Comparison of ENCODE assay signal across 19 cellular contexts in genomic region chr1:223758734-223759133, GRCh38. TPM values are rescaled to one million over a fixed set of nuclear protein-coding genes. Genes with fewer than 3 reads are reported as not detected.
DNase-seq lines count a peak whose midpoint lies in the region; ATAC-seq, FAIRE-seq and TF ChIP-seq lines count a peak whose summit lies in the region.
"Had no signal": no experiment of that assay in that cellular context is flagged by ENCODE, and none has a peak within 500 bp of the region (broad histone marks: within the 10 kb centered on the region; RNA-seq: fewer than 3 reads in every experiment).

No MANE protein-coding gene starts in this region.

- no peak overlapping the region for H3K4me2 ChIP-seq in K562 (ENCODE audit: insufficient read depth, low read length)

- H3K9me3 ChIP-seq in K562 (replicated peaks; ENCODE audit: control insufficient read depth, insufficient read depth, low read depth, low read length): no peaks in the 10 kb centered on the region
- H3K9me3 ChIP-seq: BE2C had no signal

- no peaks in the 10 kb centered on the region for H3K27me3 ChIP-seq in K562 (ENCODE audit: control insufficient read depth in 2 of 2, insufficient read depth in 2 of 2, low read length in 2 of 2)
- H3K27me3 ChIP-seq: BE2C had no signal

- TF ChIP-seq EP300 in K562 (IDR thresholded peaks at IDR 0.05; ENCODE audit: low read length): no peak

- H3K27ac Mint-ChIP-seq in natural killer cell: peak overlapping the region; percentile 41 to 75
- no peak overlapping the region for H3K27ac Mint-ChIP-seq in natural killer cell treated with Interleukin-12 subunit alpha and Interleukin-12 subunit beta and Interleukin-15 and Interleukin-18, amount 100 ng/mL, for 72 hours
- peak overlapping the region; percentile 44 to 59 for H3K27ac Mint-ChIP-seq in effector memory CD8-positive, alpha-beta T cell
- H3K27ac Mint-ChIP-seq in HFFc6: no peak overlapping the region
- no peak overlapping the region for H3K27ac Mint-ChIP-seq in T-cell

- no peak for DNase-seq in natural killer cell
- DNase-seq in natural killer cell treated with Interleukin-12 subunit alpha and Interleukin-12 subunit beta and Interleukin-15 and Interleukin-18, amount 100 ng/mL, for 72 hours (ENCODE audit: low spot score): no peak
- DNase-seq in K562 (ENCODE audit: extremely low read depth in 1 of 4, low spot score in 3 of 4): no peak
- DNase-seq in effector memory CD8-positive, alpha-beta T cell: no peak
- no peak for DNase-seq in HFFc6
- DNase-seq in NCI-H69 (lab: John Stamatoyannopoulos, UW): no peak
- DNase-seq in T-cell: no peak
- DNase-seq: ACHN; BE2C; C1 segment of cervical spinal cord; CD4-positive, CD25-positive, alpha-beta regulatory T cell; CD8-positive, alpha-beta memory T cell; COR-L47 had no signal

- H2AFZ ChIP-seq in K562 (ENCODE audit: low read depth, low read length): no peak overlapping the region

- POLR2A ChIA-PET in K562 (lab: Yijun Ruan, JAX) (interaction anchor here (8.0 kb wide), 1 partner anchor 15 kb away, joined by 75 read pairs; no protein-coding TSS in a partner anchor), T-cell (lab: Charles Lee) (no interaction called here)

- H3K4me1 ChIP-seq in K562 (replicated peaks in 1 of 2; ENCODE audit: control insufficient read depth in 2 of 2, insufficient read depth in 2 of 2, low read length in 2 of 2): no peaks in the 10 kb centered on the region; a peak in 1 of 5 replicates
- H3K4me1 ChIP-seq: BE2C had no signal

- H3K4me3 Mint-ChIP-seq in natural killer cell (no peak overlapping the region), HFFc6 (no peak overlapping the region), T-cell (no peak overlapping the region)
- no peak overlapping the region for H3K4me3 Mint-ChIP-seq in natural killer cell treated with Interleukin-12 subunit alpha and Interleukin-12 subunit beta and Interleukin-15 and Interleukin-18, amount 100 ng/mL, for 72 hours
- H3K4me3 Mint-ChIP-seq in effector memory CD8-positive, alpha-beta T cell: no peak overlapping the region
- H3K4me3 Mint-ChIP-seq: CD4-positive, CD25-positive, alpha-beta regulatory T cell; CD8-positive, alpha-beta memory T cell; H9 had no signal

- H3K36me3 ChIP-seq in K562 (ENCODE audit: control insufficient read depth, insufficient read depth, low read length): peaks cover 82% of the 10 kb centered on the region

- WGBS in K562 (ENCODE audit: insufficient coverage, low coverage, missing lambda C conversion rate): 91% methylated on average over 9 of the region's 9 CpGs

- no peaks in the 10 kb centered on the region for H3K27me3 Mint-ChIP-seq in natural killer cell (ENCODE audit: low read depth in 2 of 2)
- no peaks in the 10 kb centered on the region for H3K27me3 Mint-ChIP-seq in natural killer cell treated with Interleukin-12 subunit alpha and Interleukin-12 subunit beta and Interleukin-15 and Interleukin-18, amount 100 ng/mL, for 72 hours
- H3K27me3 Mint-ChIP-seq in effector memory CD8-positive, alpha-beta T cell: no peaks in the 10 kb centered on the region
- H3K27me3 Mint-ChIP-seq in HFFc6 (ENCODE audit: insufficient read depth): peaks cover 10% of the 10 kb centered on the region; the same call in 1 of the 2 replicates
- H3K27me3 Mint-ChIP-seq in T-cell: no peaks in the 10 kb centered on the region
- H3K27me3 Mint-ChIP-seq: CD4-positive, CD25-positive, alpha-beta regulatory T cell; CD8-positive, alpha-beta memory T cell had no signal

- ATAC-seq in natural killer cell (no peak), K562 (no peak), T-cell (replicated peaks in 1 of 4) (no peak)
- no peak for ATAC-seq in natural killer cell treated with Interleukin-12 subunit alpha and Interleukin-12 subunit beta and Interleukin-15 and Interleukin-18, amount 100 ng/mL, for 72 hours
- no peak for ATAC-seq in effector memory CD8-positive, alpha-beta T cell (replicated peaks)

- TF ChIP-seq RAD21 in K562 (CRISPR knock-in tag; conservative IDR thresholded peaks at IDR 0.05 in 1 of 2, IDR thresholded peaks at IDR 0.05 in 1 of 2): no peak

- H3K4me3 ChIP-seq in K562: no peak overlapping the region

- intact Hi-C loops in natural killer cell (cut with micrococcal nuclease) (no loop called here), K562 (cut with micrococcal nuclease) (no loop called here)

- H3K36me3 Mint-ChIP-seq in natural killer cell (peaks cover 7% of the 10 kb centered on the region), HFFc6 (ENCODE audit: low read depth) (peaks cover 54% of the 10 kb centered on the region), T-cell (peaks cover 63% of the 10 kb centered on the region)
- no peaks in the 10 kb centered on the region for H3K36me3 Mint-ChIP-seq in natural killer cell treated with Interleukin-12 subunit alpha and Interleukin-12 subunit beta and Interleukin-15 and Interleukin-18, amount 100 ng/mL, for 72 hours
- H3K36me3 Mint-ChIP-seq in effector memory CD8-positive, alpha-beta T cell (ENCODE audit: insufficient read depth): peaks cover 82% of the 10 kb centered on the region

- H3K4me1 Mint-ChIP-seq in natural killer cell (no peaks in the 10 kb centered on the region), HFFc6 (ENCODE audit: low read depth) (0 out of 2 replicates have a peak, but pooled peaks cover 12% of the 10 kb centered on the region), T-cell (no peaks in the 10 kb centered on the region)
- peaks cover 0 to 6% of the 10 kb centered on the region in 2 donors for H3K4me1 Mint-ChIP-seq in natural killer cell treated with Interleukin-12 subunit alpha and Interleukin-12 subunit beta and Interleukin-15 and Interleukin-18, amount 100 ng/mL, for 72 hours (ENCODE audit: low read depth in 2 of 2)
- H3K4me1 Mint-ChIP-seq in effector memory CD8-positive, alpha-beta T cell (ENCODE audit: low read depth in 2 of 2): no peaks in the 10 kb centered on the region
- H3K4me1 Mint-ChIP-seq: CD8-positive, alpha-beta memory T cell had no signal

- in situ Hi-C loops in K562 (cut with MboI): loop anchor here (10.0 kb wide), 1 partner anchor 204 kb away; no protein-coding TSS in a partner anchor

- CTCF ChIA-PET in K562 (lab: Yijun Ruan, JAX; ENCODE audit: low intra/inter-chr PET ratio) (interaction anchor here (0.7 kb wide), 1 partner anchor 574 kb away, joined by 3 read pairs; no protein-coding TSS in a partner anchor), T-cell (lab: Charles Lee) (interaction anchor here in 1 of 2 donors (0.6 kb wide), 1 partner anchor 48 kb away, joined by 4 read pairs; no protein-coding TSS in a partner anchor)

- no peak for TF ChIP-seq POLR2A in K562 (conservative IDR thresholded peaks at IDR 0.05)

- no TSS peak for BruUV-seq in K562 (replicated peaks; lab: Mats Ljungman, UMichigan)

- H4K20me1 ChIP-seq in K562 (replicated peaks; ENCODE audit: control insufficient read depth, insufficient read depth, low read length): no peaks in the 10 kb centered on the region

- H3K79me2 ChIP-seq in K562 (ENCODE audit: control insufficient read depth, insufficient read depth, low read length): no peaks in the 10 kb centered on the region

- H3K27ac ChIP-seq in K562 (ENCODE audit: extremely low read depth, low read depth, low read length): no peak overlapping the region

- H3K9me3 Mint-ChIP-seq in natural killer cell: no peaks in the 10 kb centered on the region
- H3K9me3 Mint-ChIP-seq in natural killer cell treated with Interleukin-12 subunit alpha and Interleukin-12 subunit beta and Interleukin-15 and Interleukin-18, amount 100 ng/mL, for 72 hours: no peaks in the 10 kb centered on the region
- H3K9me3 Mint-ChIP-seq in effector memory CD8-positive, alpha-beta T cell: no peaks in the 10 kb centered on the region
- no peaks in the 10 kb centered on the region for H3K9me3 Mint-ChIP-seq in HFFc6
- H3K9me3 Mint-ChIP-seq in T-cell: no peaks in the 10 kb centered on the region
- H3K9me3 Mint-ChIP-seq: CD8-positive, alpha-beta memory T cell; H9 had no signal

- no peaks in the 10 kb centered on the region for H3K9me1 ChIP-seq in K562 (ENCODE audit: control insufficient read depth, insufficient read depth, low read length)

- no peak overlapping the region for H3K9ac ChIP-seq in K562 (ENCODE audit: insufficient read depth in 1 of 2, low read depth in 2 of 2, low read length in 2 of 2)

- TF ChIP-seq CTCF in natural killer cell (IDR thresholded peaks at IDR 0.05) (no peak), K562 (IDR thresholded peaks at IDR 0.05 in 2 of 3, conservative IDR thresholded peaks at IDR 0.05 in 1 of 3; ENCODE audit: insufficient read depth in 2 of 3, low read depth in 1 of 3, low read length in 3 of 3) (no peak), HFFc6 (IDR thresholded peaks at IDR 0.05) (no peak)

- FAIRE-seq in K562 (lab: Jason Lieb, UNC): no peak
- FAIRE-seq: A204.1, D721Med, GM12891, GM19239, H1 had no signal

TF ChIP-seq in K562, 482 proteins besides CTCF, POLR2A, EP300 and RAD21:
- TF ChIP-seq YBX1 (IDR thresholded peaks at IDR 0.05) (no peak), ZNF121 (CRISPR knock-in tag; conservative IDR thresholded peaks at IDR 0.05) (peak; percentile 69)

RNA-seq across cellular contexts. Expression of gene CAPN2, which starts 46.4 kb away (rescaled TPM):
- 100 to 1,000 TPM; 228 to 275 (median 236) TPM for total RNA-seq in natural killer cell
- total RNA-seq in natural killer cell treated with Interleukin-12 subunit alpha and Interleukin-12 subunit beta and Interleukin-15 and Interleukin-18, amount 100 ng/mL, for 72 hours: 10 to 100 TPM; 29.2 to 39.1 TPM
- total RNA-seq in K562 (2011; cell fraction: chromatin; rRNA removed; ENCODE audit: low replicate concordance): 180 and 218 TPM in 2 replicates
- total RNA-seq in K562 (2011; cell fraction: nucleolus; rRNA removed): 119 and 120 TPM in 2 replicates
- 132 and 165 TPM in 2 replicates for total RNA-seq in K562 (2011; cell fraction: nucleoplasm; rRNA removed)
- total RNA-seq in K562 (2014; rRNA removed): 116 and 157 TPM in 2 replicates
- 80.4 and 84.2 TPM in 2 replicates for total RNA-seq in K562 (2014; rRNA removed; fragmentation: Illumina TruSeq; extraction: Trizol)
- total RNA-seq in K562 (2015; rRNA removed; fragmentation: Illumina TruSeq; extraction: Trizol): 86.8 and 87.7 TPM in 2 replicates
- 94.8 and 101 TPM in 2 replicates for total RNA-seq in K562 (2021)
- polyA plus RNA-seq in K562 (2011; rRNA removed): 113 and 120 TPM in 2 replicates
- 55.7 and 58.0 TPM in 2 replicates for polyA plus RNA-seq in K562 (2011; cell fraction: cytosol; rRNA removed)
- 254 and 312 TPM in 2 replicates for polyA plus RNA-seq in K562 (2011; cell fraction: nucleus; rRNA removed)
- 81.1 and 119 TPM in 2 replicates for polyA plus RNA-seq in K562 (2012)
- 92.6 and 102 TPM in 2 replicates for polyA plus RNA-seq in K562 (2014; fragmentation: Illumina TruSeq; extraction: Trizol)
- polyA plus RNA-seq in K562 (2014; fragmentation: Nextera tagmentation; extraction: Ambion mirVana): 10 to 100 TPM; 24.6 to 28.5 TPM
- polyA plus RNA-seq in K562 (2014; rRNA removed): 106 and 124 TPM in 2 replicates
- polyA minus RNA-seq in K562 (2011; rRNA and poly(A)+ RNA removed): 114 and 116 TPM in 2 replicates
- polyA minus RNA-seq in K562 (2011; cell fraction: cytosol; rRNA and poly(A)+ RNA removed): 68.3 and 82.5 TPM in 2 replicates
- 63.0 and 87.3 TPM in 2 replicates for polyA minus RNA-seq in K562 (2011; cell fraction: nucleus; rRNA and poly(A)+ RNA removed)
- total RNA-seq in HFFc6 (2021; fragmentation: NEBNext Ultra II Directional; extraction: Animal tissue kit (Norgen Biotek cat#: 25700)): 100 to 1,000 TPM; 380 to 424 (median 413) TPM
- 100 to 1,000 TPM; 146 to 206 (median 169) TPM for total RNA-seq in T-cell

Comparison
In these comparisons a context has a peak if more than half of its experiments do, and no peak if none do; other contexts are left out.
1. H3K27ac Mint-ChIP-seq: peak in natural killer cell (2 of 2) and effector memory CD8-positive, alpha-beta T cell (2 of 2); none in natural killer cell treated with Interleukin-12 subunit alpha and Interleukin-12 subunit beta and Interleukin-15 and Interleukin-18, amount 100 ng/mL, for 72 hours (0 of 2), HFFc6 (single experiment) and T-cell (0 of 2).